ENCODE assay signal across 10 cellular contexts in the genomic region with DNA sequence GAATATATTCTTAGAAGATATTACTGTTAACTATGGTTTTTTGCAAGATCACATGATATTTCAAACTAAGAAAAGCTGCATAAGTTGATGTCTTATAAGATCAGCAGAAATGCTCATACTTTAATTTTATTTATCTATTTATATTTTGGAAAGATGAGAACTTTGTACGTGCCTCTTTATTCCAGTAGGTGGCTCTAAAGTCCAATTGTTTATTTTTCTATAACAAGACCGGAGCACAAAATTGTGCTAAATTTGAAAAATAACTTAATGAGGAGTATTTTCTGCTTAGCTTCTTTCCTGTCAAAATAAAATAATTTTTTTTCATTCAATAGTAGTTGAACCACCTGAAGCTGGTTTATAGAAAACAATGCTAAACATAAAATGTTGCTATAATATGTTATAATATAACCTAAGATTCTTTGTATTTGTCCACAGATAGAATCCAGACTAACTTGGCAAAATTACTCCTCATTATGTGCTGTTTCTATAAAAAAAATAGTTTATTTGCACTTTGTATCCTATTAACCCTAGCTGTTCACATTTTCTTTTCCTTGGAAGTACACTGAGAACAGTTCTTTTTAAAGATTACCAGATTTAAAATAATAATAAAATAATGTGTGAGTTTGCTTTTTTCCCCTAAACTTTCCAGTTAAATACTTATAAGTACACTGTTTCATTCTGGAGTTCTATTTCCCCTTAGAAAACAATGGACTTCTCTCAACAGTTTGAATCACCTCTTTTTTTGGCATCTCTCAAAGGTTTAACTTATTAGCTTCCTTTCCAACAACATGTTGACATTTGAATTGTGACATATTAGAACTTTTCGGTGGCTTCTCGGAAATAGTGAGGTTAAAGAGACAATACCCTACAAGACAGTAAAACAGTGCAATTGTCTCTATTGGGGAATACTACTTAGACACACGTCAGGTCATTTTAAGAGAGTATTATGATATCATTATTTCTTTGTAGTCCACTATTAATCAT.
DNase-seq lines count a peak whose midpoint lies in the region; ATAC-seq, FAIRE-seq and TF ChIP-seq lines count a peak whose summit lies in the region.
"Had no signal": no experiment of that assay in that cellular context is flagged by ENCODE, and none has a peak within 500 bp of the region (broad histone marks: within the 10 kb centered on the region; RNA-seq: fewer than 3 reads in every experiment).

No MANE protein-coding gene starts in this region.

- H3K36me3 Mint-ChIP-seq in natural killer cell: no peaks in the 10 kb centered on the region

- H3K4me3 Mint-ChIP-seq in natural killer cell: no peak overlapping the region
- H3K4me3 Mint-ChIP-seq: activated B cell treated with CpG ODN at 0.5 μM for 24 hours; dendritic cell treated with granulocyte-macrophage colony-stimulating factor and Interleukin-4, amounts not matched to agents 40 ng/mL and 50 ng/mL, for 4 days had no signal

- H3K9me3 ChIP-seq in pancreas: no peaks in the 10 kb centered on the region

- intact Hi-C loops in pancreas (cut with DNase I) (no loop called here), natural killer cell (cut with micrococcal nuclease) (no loop called here)

- no peak overlapping the region for H3K4me3 ChIP-seq in NB4 (ENCODE audit: low read depth, low read length)
- no peak overlapping the region for H3K4me3 ChIP-seq in pancreas

- TF ChIP-seq CTCF in NB4 (IDR thresholded peaks at IDR 0.05; ENCODE audit: low read depth, low read length): no peak
- peak in 2 of 4 donors; percentile 24 to 32 for TF ChIP-seq CTCF in pancreas (IDR thresholded peaks at IDR 0.05)
- no peak for TF ChIP-seq CTCF in natural killer cell (IDR thresholded peaks at IDR 0.05)

- no peaks in the 10 kb centered on the region for H3K9me3 Mint-ChIP-seq in natural killer cell
- H3K9me3 Mint-ChIP-seq: activated B cell treated with CpG ODN at 0.5 μM for 24 hours; dendritic cell treated with granulocyte-macrophage colony-stimulating factor and Interleukin-4, amounts not matched to agents 40 ng/mL and 50 ng/mL, for 4 days had no signal

- WGBS in pancreas, 2 donors: 25 to 33% methylated on average over 5 of the region's 5 CpGs

- no peak for TF ChIP-seq POLR2A in NB4 (IDR thresholded peaks at IDR 0.05; ENCODE audit: extremely low read depth, insufficient read length)

- H3K27ac Mint-ChIP-seq in natural killer cell: no peak overlapping the region
- H3K27ac Mint-ChIP-seq: activated B cell treated with CpG ODN at 0.5 μM for 24 hours; dendritic cell treated with granulocyte-macrophage colony-stimulating factor and Interleukin-4, amounts not matched to agents 40 ng/mL and 50 ng/mL, for 4 days had no signal

- H3K4me1 ChIP-seq in pancreas: peaks cover 4 to 18% (median 11%) of the 10 kb centered on the region in 3 donors

- H3K27me3 Mint-ChIP-seq in natural killer cell (ENCODE audit: low read depth in 2 of 2): peaks cover 2 to 6% of the 10 kb centered on the region in 2 donors

- no peaks in the 10 kb centered on the region for H3K27me3 ChIP-seq in pancreas

- ATAC-seq in pancreas: peak; percentile 41 to 70 (median 57)
- ATAC-seq in GM19455 (IDR thresholded peaks at IDR 0.05; ENCODE audit: unreplicated experiment): no peak
- no peak for ATAC-seq in natural killer cell
- no peak for ATAC-seq in HG03175 (IDR thresholded peaks at IDR 0.05; ENCODE audit: unreplicated experiment)

- no peaks in the 10 kb centered on the region for H3K36me3 ChIP-seq in pancreas

- no peak for FAIRE-seq in pancreas (lab: Jason Lieb, UNC)

- H3K27ac ChIP-seq in pancreas: peak overlapping the region in 1 of 4 donors; percentile 30

- peak; percentile 3 for DNase-seq in DMS79 treated with DMSO at 0.1 percent for 48 hours (lab: John Stamatoyannopoulos, UW)
- DNase-seq in DMS79 (lab: John Stamatoyannopoulos, UW): no peak
- DNase-seq in NB4 (ENCODE audit: low read depth): peak; percentile 7
- DNase-seq in dermis blood vessel endothelial cell: peak; percentile 82
- no peak for DNase-seq in pancreas
- DNase-seq in natural killer cell: no peak
- DNase-seq: activated B cell treated with CpG ODN at 0.5 μM for 24 hours had no signal

- H3K4me1 Mint-ChIP-seq in natural killer cell: no peaks in the 10 kb centered on the region
- H3K4me1 Mint-ChIP-seq: activated B cell treated with CpG ODN at 0.5 μM for 24 hours had no signal

Comparison
In these comparisons a context has a peak if more than half of its experiments do, and no peak if none do; other contexts are left out.
1. DNase-seq: peak in DMS79 treated with DMSO at 0.1 percent for 48 hours (single experiment), NB4 (single experiment) and dermis blood vessel endothelial cell (single experiment); none in DMS79 (single experiment), pancreas (0 of 6) and natural killer cell (single experiment).
2. ATAC-seq: peak in pancreas (4 of 4); none in GM19455 (single experiment), natural killer cell (0 of 3) and HG03175 (single experiment).